Comparison of ENCODE assay signal across 20 cellular contexts in the genomic region with DNA sequence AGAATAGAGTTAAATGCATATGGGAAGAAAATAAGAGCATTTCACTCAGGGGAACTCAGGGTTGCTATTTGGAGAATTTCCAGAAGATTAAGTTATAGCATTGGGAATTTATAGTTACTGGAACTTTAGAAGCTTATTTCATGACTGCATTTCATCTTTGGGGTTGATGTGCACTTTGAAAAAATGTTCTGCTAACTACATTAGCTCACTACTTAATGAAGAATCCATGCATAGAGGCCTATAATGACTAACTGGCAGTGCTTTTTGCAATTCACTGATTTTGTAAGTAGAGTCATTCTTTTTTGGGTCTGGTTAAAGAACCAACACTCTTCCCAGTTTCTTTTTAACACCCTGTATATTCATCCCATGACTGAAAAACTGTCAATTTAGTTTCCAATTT.
"Had no signal": no experiment of that assay in that cellular context is flagged by ENCODE, and none has a peak within 500 bp of the region (broad histone marks: within the 10 kb centered on the region; RNA-seq: fewer than 3 reads in every experiment).

No MANE protein-coding gene starts in this region.

- H3K36me3 ChIP-seq: breast epithelium, colonic mucosa, esophagus squamous epithelium, neutrophil, upper lobe of right lung had no signal

- H3K27ac Mint-ChIP-seq: activated naive CD8-positive, alpha-beta T cell treated with anti-CD3 and anti-CD28 coated beads for 36 hours; activated T-helper 2 cell treated with anti-CD3 and anti-CD28 coated beads, Interferon-gamma antibody, Interleukin-2, Interleukin-4, amounts not matched to agents 10 μg/mL and 5 μg/mL and 100 μg/mL, durations not matched to agents 14 hours and 24 hours and 36 hours; natural killer cell treated with Interleukin-12 subunit alpha and Interleukin-12 subunit beta and Interleukin-15 and Interleukin-18, amount 100 ng/mL, for 72 hours; T-helper 1 cell treated with Interleukin-12 subunit alpha and Interleukin-12 subunit beta and Interleukin-4 antibody, amounts not matched to agents 30 μg/mL and 1 μg/mL, for 36 hours; WTC11 had no signal

- H3K4me3 Mint-ChIP-seq: activated naive CD8-positive, alpha-beta T cell treated with anti-CD3 and anti-CD28 coated beads for 36 hours; natural killer cell treated with Interleukin-12 subunit alpha and Interleukin-12 subunit beta and Interleukin-15 and Interleukin-18, amount 100 ng/mL, for 72 hours; T-helper 1 cell treated with Interleukin-12 subunit alpha and Interleukin-12 subunit beta and Interleukin-4 antibody, amounts not matched to agents 30 μg/mL and 1 μg/mL, for 36 hours; WTC11 had no signal

- H3K4me1 ChIP-seq: breast epithelium, colonic mucosa, esophagus squamous epithelium, parathyroid adenoma, upper lobe of right lung had no signal

- H3K4me1 Mint-ChIP-seq: activated naive CD8-positive, alpha-beta T cell treated with anti-CD3 and anti-CD28 coated beads for 36 hours; WTC11 had no signal

- ATAC-seq: left ventricle myocardium superior; natural killer cell treated with Interleukin-12 subunit alpha and Interleukin-12 subunit beta and Interleukin-15 and Interleukin-18, amount 100 ng/mL, for 72 hours; upper lobe of right lung; WTC11 had no signal

- H3K27me3 ChIP-seq: breast epithelium, colonic mucosa, dorsolateral prefrontal cortex, esophagus squamous epithelium, neutrophil, upper lobe of right lung had no signal

- DNase-seq: activated naive CD4-positive, alpha-beta T cell treated with Interleukin-2 at 50 U/mL for 16 hours; activated naive CD8-positive, alpha-beta T cell treated with anti-CD3 and anti-CD28 coated beads for 36 hours; activated T-cell treated with anti-CD3 and anti-CD28 coated beads, Interleukin-2, amount 50 U/mL, for 1 hour; colonic mucosa; dorsolateral prefrontal cortex; esophagus squamous epithelium; left ventricle myocardium superior; mammary epithelial cell; midbrain; stimulated activated CD4-positive, alpha-beta T cell treated with anti-CD3 and anti-CD28 coated beads, Interleukin-4, amount 100 ng/mL, for 24 hours; stimulated activated naive CD4-positive, alpha-beta T cell treated with Interleukin-2 at 50 U/mL for 16 hours; T1000; upper lobe of right lung had no signal

- H2AFZ ChIP-seq: parathyroid adenoma had no signal

- H3K9me3 ChIP-seq: breast epithelium, colonic mucosa, esophagus squamous epithelium, neutrophil, upper lobe of right lung had no signal

- H3K79me2 ChIP-seq: parathyroid adenoma had no signal

- H3K27me3 Mint-ChIP-seq: activated naive CD8-positive, alpha-beta T cell treated with anti-CD3 and anti-CD28 coated beads for 36 hours; natural killer cell treated with Interleukin-12 subunit alpha and Interleukin-12 subunit beta and Interleukin-15 and Interleukin-18, amount 100 ng/mL, for 72 hours had no signal

- H3K36me3 Mint-ChIP-seq: activated naive CD8-positive, alpha-beta T cell treated with anti-CD3 and anti-CD28 coated beads for 36 hours had no signal

- H3K27ac ChIP-seq: breast epithelium, colonic mucosa, dorsolateral prefrontal cortex, esophagus squamous epithelium, neutrophil, parathyroid adenoma, upper lobe of right lung had no signal

- H3K4me3 ChIP-seq: breast epithelium, colonic mucosa, dorsolateral prefrontal cortex, esophagus squamous epithelium, upper lobe of right lung had no signal

- H3K9me3 Mint-ChIP-seq: activated naive CD8-positive, alpha-beta T cell treated with anti-CD3 and anti-CD28 coated beads for 36 hours had no signal
